ENCODE assay signal across 25 cellular contexts in the genomic region with DNA sequence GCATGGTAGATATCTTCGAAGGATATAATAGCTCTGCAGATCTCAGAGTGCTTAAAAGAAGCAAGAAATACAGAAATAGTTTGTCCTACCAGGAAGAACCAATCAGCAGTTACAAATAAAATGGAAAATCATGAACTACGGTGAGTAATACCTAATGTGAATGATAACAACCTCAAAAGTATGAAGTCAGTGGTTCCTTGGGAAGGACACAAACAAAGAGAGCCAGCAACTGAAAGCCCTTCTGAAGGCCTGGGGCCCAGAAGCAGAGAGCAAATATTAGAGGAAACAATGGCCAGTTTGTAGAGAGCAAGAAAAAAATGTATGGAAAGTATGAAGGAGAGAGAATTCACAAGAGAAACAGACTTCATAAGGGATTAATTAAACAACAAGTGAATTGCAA.
DNase-seq lines count a peak whose midpoint lies in the region; ATAC-seq and TF ChIP-seq lines count a peak whose summit lies in the region.
"Had no signal": no experiment of that assay in that cellular context is flagged by ENCODE, and none has a peak within 500 bp of the region (broad histone marks: within the 10 kb centered on the region; RNA-seq: fewer than 3 reads in every experiment).

No MANE protein-coding gene starts in this region.

- intact Hi-C loops in breast epithelium (cut with DNase I; ENCODE audit: low total_unique reads) (no loop called here), MCF 10A (cut with micrococcal nuclease) (no loop called here), right cardiac atrium (cut with DNase I) (no loop called here)
- intact Hi-C loops in CD8-positive, alpha-beta T cell (cut with DNase I, micrococcal nuclease), result no loop called here

- H3K27ac Mint-ChIP-seq in MCF 10A (ENCODE audit: low read depth, unreplicated experiment), result no peak overlapping the region
- H3K27ac Mint-ChIP-seq in CD8-positive, alpha-beta T cell, result no peak overlapping the region
- H3K27ac Mint-ChIP-seq: CD4-positive, alpha-beta T cell; mesothelial cell of epicardium; naive thymus-derived CD4-positive, alpha-beta T cell; stimulated activated naive CD8-positive, alpha-beta T cell treated with anti-CD3 and anti-CD28 coated beads, Interleukin-15, amount 100 ng/mL, for 72 hours; T-helper 1 cell treated with Interleukin-12 subunit alpha and Interleukin-12 subunit beta and Interleukin-4 antibody, amounts not matched to agents 30 μg/mL and 1 μg/mL, for 36 hours had no signal

- no peak for DNase-seq in breast epithelium (ENCODE audit: low spot score in 2 of 2)
- DNase-seq in MCF 10A (ENCODE audit: unreplicated experiment), result no peak
- DNase-seq in epithelial cell of esophagus (ENCODE audit: low read depth), result peak; percentile 16
- DNase-seq in kidney glomerular epithelial cell (lab: John Stamatoyannopoulos, UW), result peak; percentile 28
- DNase-seq in NCI-H1930 (lab: John Stamatoyannopoulos, UW), result no peak
- no peak for DNase-seq in right cardiac atrium
- no peak for DNase-seq in CD8-positive, alpha-beta T cell
- DNase-seq: activated gamma-delta T cell treated with Interleukin-2 at 50 U/mL for 16 hours; activated T-cell treated with anti-CD3 and anti-CD28 coated beads, Interleukin-2, amount 50 U/mL, for 1 hour; CD4-positive, alpha-beta T cell; cortex of kidney; GOT3; heart left ventricle; left ventricle myocardium inferior; naive thymus-derived CD4-positive, alpha-beta T cell; NCI-H1436 treated with DMSO at 0.1 percent for 48 hours; NCI-H524; Peyer's patch; sigmoid colon; stimulated activated naive CD8-positive, alpha-beta T cell treated with anti-CD3 and anti-CD28 coated beads, Interleukin-15, amount 100 ng/mL, for 72 hours had no signal

- no peak for TF ChIP-seq CTCF in breast epithelium (IDR thresholded peaks at IDR 0.05)
- no peak for TF ChIP-seq CTCF in MCF 10A (IDR thresholded peaks at IDR 0.05; ENCODE audit: unreplicated experiment)
- TF ChIP-seq CTCF in epithelial cell of esophagus (IDR thresholded peaks at IDR 0.05; ENCODE audit: insufficient read depth, low read depth, low read length, missing control alignments), result no peak
- no peak for TF ChIP-seq CTCF in CD8-positive, alpha-beta T cell (IDR thresholded peaks at IDR 0.05)

- BruUV-seq in MCF 10A (replicated peaks; lab: Mats Ljungman, UMichigan), result no TSS peak

- POLR2A ChIA-PET in MCF 10A (lab: Yijun Ruan, JAX), result no interaction called here
- POLR2A ChIA-PET in CD8-positive, alpha-beta T cell (lab: Charles Lee), result no interaction called here

- H3K27me3 ChIP-seq in breast epithelium (no peaks in the 10 kb centered on the region), right cardiac atrium (ENCODE audit: control insufficient read depth, insufficient read depth) (no peaks in the 10 kb centered on the region)
- no peaks in the 10 kb centered on the region for H3K27me3 ChIP-seq in CD8-positive, alpha-beta T cell (ENCODE audit: insufficient read depth, low read length)
- H3K27me3 ChIP-seq: heart left ventricle, Peyer's patch, sigmoid colon, tibial nerve had no signal

- ATAC-seq in right cardiac atrium (no peak), GM18909 (IDR thresholded peaks at IDR 0.05; ENCODE audit: poor library complexity, unreplicated experiment) (no peak)
- no peak for ATAC-seq in CD8-positive, alpha-beta T cell
- ATAC-seq: heart left ventricle; naive thymus-derived CD4-positive, alpha-beta T cell; stimulated activated naive CD8-positive, alpha-beta T cell treated with anti-CD3 and anti-CD28 coated beads, Interleukin-15, amount 100 ng/mL, for 72 hours had no signal

- H3K4me1 ChIP-seq in breast epithelium (no peaks in the 10 kb centered on the region), right cardiac atrium (ENCODE audit: control insufficient read depth, insufficient read depth, low read length) (no peaks in the 10 kb centered on the region)
- H3K4me1 ChIP-seq in CD8-positive, alpha-beta T cell (ENCODE audit: insufficient read depth, low read length), result no peaks in the 10 kb centered on the region
- H3K4me1 ChIP-seq: left ventricle myocardium inferior, Peyer's patch had no signal

- 57% methylated on average over 2 of the region's 2 CpGs for WGBS in right cardiac atrium

- H3K27me3 Mint-ChIP-seq in MCF 10A (ENCODE audit: insufficient read depth, unreplicated experiment), result no peaks in the 10 kb centered on the region
- H3K27me3 Mint-ChIP-seq in CD8-positive, alpha-beta T cell (ENCODE audit: low read depth), result no peaks in the 10 kb centered on the region
- H3K27me3 Mint-ChIP-seq: CD4-positive, alpha-beta T cell; naive thymus-derived CD4-positive, alpha-beta T cell; stimulated activated naive CD8-positive, alpha-beta T cell treated with anti-CD3 and anti-CD28 coated beads, Interleukin-15, amount 100 ng/mL, for 72 hours had no signal

- H3K36me3 Mint-ChIP-seq in MCF 10A (ENCODE audit: insufficient read depth, unreplicated experiment), result no peaks in the 10 kb centered on the region
- H3K36me3 Mint-ChIP-seq in CD8-positive, alpha-beta T cell, result no peaks in the 10 kb centered on the region
- H3K36me3 Mint-ChIP-seq: mesothelial cell of epicardium; naive thymus-derived CD4-positive, alpha-beta T cell had no signal

- H3K4me3 Mint-ChIP-seq in MCF 10A (ENCODE audit: unreplicated experiment), result no peak overlapping the region
- H3K4me3 Mint-ChIP-seq in CD8-positive, alpha-beta T cell, result no peak overlapping the region
- H3K4me3 Mint-ChIP-seq: CD4-positive, alpha-beta T cell; mesothelial cell of epicardium; naive thymus-derived CD4-positive, alpha-beta T cell; stimulated activated naive CD8-positive, alpha-beta T cell treated with anti-CD3 and anti-CD28 coated beads, Interleukin-15, amount 100 ng/mL, for 72 hours; T-helper 1 cell treated with Interleukin-12 subunit alpha and Interleukin-12 subunit beta and Interleukin-4 antibody, amounts not matched to agents 30 μg/mL and 1 μg/mL, for 36 hours had no signal

- no peaks in the 10 kb centered on the region for H3K36me3 ChIP-seq in breast epithelium
- no peaks in the 10 kb centered on the region for H3K36me3 ChIP-seq in CD8-positive, alpha-beta T cell (ENCODE audit: insufficient read depth, low read length)
- H3K36me3 ChIP-seq: heart left ventricle, left ventricle myocardium inferior, Peyer's patch, sigmoid colon, tibial nerve had no signal

- H3K9me3 Mint-ChIP-seq in MCF 10A (ENCODE audit: unreplicated experiment), result no peaks in the 10 kb centered on the region
- H3K9me3 Mint-ChIP-seq in CD8-positive, alpha-beta T cell, result peaks cover 11% of the 10 kb centered on the region
- H3K9me3 Mint-ChIP-seq: CD4-positive, alpha-beta T cell; T-helper 1 cell treated with Interleukin-12 subunit alpha and Interleukin-12 subunit beta and Interleukin-4 antibody, amounts not matched to agents 30 μg/mL and 1 μg/mL, for 36 hours had no signal

- peaks cover 6% of the 10 kb centered on the region for H3K4me1 Mint-ChIP-seq in MCF 10A (ENCODE audit: insufficient read depth, unreplicated experiment)
- H3K4me1 Mint-ChIP-seq in CD8-positive, alpha-beta T cell (ENCODE audit: low read depth), result no peaks in the 10 kb centered on the region
- H3K4me1 Mint-ChIP-seq: naive thymus-derived CD4-positive, alpha-beta T cell; stimulated activated naive CD8-positive, alpha-beta T cell treated with anti-CD3 and anti-CD28 coated beads, Interleukin-15, amount 100 ng/mL, for 72 hours had no signal

- no peak overlapping the region for H3K4me3 ChIP-seq in breast epithelium
- H3K4me3 ChIP-seq in epithelial cell of esophagus (ENCODE audit: low read length), result no peak overlapping the region
- no peak overlapping the region for H3K4me3 ChIP-seq in right cardiac atrium (ENCODE audit: low read length)
- no peak overlapping the region for H3K4me3 ChIP-seq in CD8-positive, alpha-beta T cell (ENCODE audit: low read depth, low read length)
- H3K4me3 ChIP-seq: heart left ventricle, left ventricle myocardium inferior, Peyer's patch, sigmoid colon, tibial nerve had no signal

- no peaks in the 10 kb centered on the region for H3K9me3 ChIP-seq in breast epithelium
- H3K9me3 ChIP-seq in right cardiac atrium (ENCODE audit: control insufficient read depth, low read length), result no peaks in the 10 kb centered on the region
- H3K9me3 ChIP-seq in CD8-positive, alpha-beta T cell (ENCODE audit: low read length), result no peaks in the 10 kb centered on the region
- H3K9me3 ChIP-seq: heart left ventricle, Peyer's patch, sigmoid colon, tibial nerve had no signal

- H3K27ac ChIP-seq in breast epithelium (peak overlapping the region; percentile 59 to 72), right cardiac atrium (ENCODE audit: low read length) (no peak overlapping the region)
- no peak overlapping the region for H3K27ac ChIP-seq in CD8-positive, alpha-beta T cell (ENCODE audit: low read depth, low read length)
- H3K27ac ChIP-seq: 22Rv1, heart left ventricle, left ventricle myocardium inferior, Peyer's patch, sigmoid colon had no signal

- TF ChIP-seq POLR2A in breast epithelium (IDR thresholded peaks at IDR 0.05), result no peak

- CTCF ChIA-PET in MCF 10A (lab: Yijun Ruan, JAX), result no interaction called here
- CTCF ChIA-PET in CD8-positive, alpha-beta T cell (lab: Charles Lee), result no interaction called here

Comparison
In these comparisons a context has a peak if more than half of its experiments do, and no peak if none do; other contexts are left out.
1. DNase-seq: peak in epithelial cell of esophagus (single experiment) and kidney glomerular epithelial cell (single experiment); none in breast epithelium (0 of 2), MCF 10A (single experiment), NCI-H1930 (0 of 2), right cardiac atrium (0 of 3) and CD8-positive, alpha-beta T cell (0 of 7).
2. H3K27ac ChIP-seq: peak in breast epithelium (2 of 2); none in right cardiac atrium (single experiment) and CD8-positive, alpha-beta T cell (single experiment).